Comparison of ENCODE assay signal across 15 cellular contexts in genomic region chr7:151175047-151175792, GRCh38. TPM values are rescaled to one million over a fixed set of nuclear protein-coding genes. Genes with fewer than 3 reads are reported as not detected.
DNase-seq lines count a peak whose midpoint lies in the region; ATAC-seq and TF ChIP-seq lines count a peak whose summit lies in the region.
"Had no signal": no experiment of that assay in that cellular context is flagged by ENCODE, and none has a peak within 500 bp of the region (broad histone marks: within the 10 kb centered on the region; RNA-seq: fewer than 3 reads in every experiment).

No MANE protein-coding gene starts in this region.

- peaks cover 0 to 4% of the 10 kb centered on the region in 2 donors for H3K9me3 ChIP-seq in breast epithelium
- no peaks in the 10 kb centered on the region for H3K9me3 ChIP-seq in lower lobe of right lung
- H3K9me3 ChIP-seq: Caco-2 had no signal

- no TSS peak for BruUV-seq in MCF 10A (replicated peaks; lab: Mats Ljungman, UMichigan)

- no peaks in the 10 kb centered on the region for H3K36me3 ChIP-seq in breast epithelium
- no peaks in the 10 kb centered on the region for H3K36me3 ChIP-seq in lower lobe of right lung
- H3K36me3 ChIP-seq: BLaER1 had no signal

- peaks cover 1 to 37% of the 10 kb centered on the region in 2 donors for H3K27me3 ChIP-seq in breast epithelium
- peaks cover 44% of the 10 kb centered on the region for H3K27me3 ChIP-seq in lower lobe of right lung (ENCODE audit: low read depth)

- intact Hi-C loops in MCF 10A (cut with micrococcal nuclease) (no loop called here), breast epithelium (cut with DNase I; ENCODE audit: low total_unique reads) (loop anchor here (10.0 kb wide), 1 partner anchor 380 kb away; no protein-coding TSS in a partner anchor), sciatic nerve (cut with DNase I) (no loop called here), lower lobe of right lung (cut with DNase I) (no loop called here)
- intact Hi-C loops in activated CD4-positive, alpha-beta T cell treated with anti-CD3 and anti-CD28 coated beads for 36 hours (cut with DNase I, micrococcal nuclease), result no loop called here

- no peaks in the 10 kb centered on the region for H3K4me1 Mint-ChIP-seq in MCF 10A (ENCODE audit: insufficient read depth, unreplicated experiment)
- H3K4me1 Mint-ChIP-seq in activated CD4-positive, alpha-beta T cell treated with anti-CD3 and anti-CD28 coated beads for 36 hours, result peaks cover 3% of the 10 kb centered on the region

- TF ChIP-seq POLR2A in breast epithelium (IDR thresholded peaks at IDR 0.05), result no peak

- POLR2A ChIA-PET in MCF 10A (lab: Yijun Ruan, JAX), result no interaction called here
- POLR2A ChIA-PET in activated CD4-positive, alpha-beta T cell treated with anti-CD3 and anti-CD28 coated beads for 36 hours (lab: Charles Lee), result no interaction called here

- no peak overlapping the region for H3K4me3 ChIP-seq in breast epithelium
- no peak overlapping the region for H3K4me3 ChIP-seq in lower lobe of right lung
- H3K4me3 ChIP-seq: BLaER1 had no signal

- no peak overlapping the region for H3K27ac ChIP-seq in breast epithelium
- no peak overlapping the region for H3K27ac ChIP-seq in lower lobe of right lung
- H3K27ac ChIP-seq: BLaER1, HL-60 had no signal

- no peak for ATAC-seq in sciatic nerve
- no peak for ATAC-seq in activated CD4-positive, alpha-beta T cell treated with anti-CD3 and anti-CD28 coated beads for 36 hours
- ATAC-seq in GM18867 (IDR thresholded peaks at IDR 0.05; ENCODE audit: unreplicated experiment), result no peak
- no peak for ATAC-seq in lower lobe of right lung

- H3K4me3 Mint-ChIP-seq in MCF 10A (ENCODE audit: unreplicated experiment), result no peak overlapping the region
- no peak overlapping the region for H3K4me3 Mint-ChIP-seq in activated CD4-positive, alpha-beta T cell treated with anti-CD3 and anti-CD28 coated beads for 36 hours
- H3K4me3 Mint-ChIP-seq: CD8-positive, alpha-beta memory T cell had no signal

- H3K4me1 ChIP-seq in breast epithelium (no peaks in the 10 kb centered on the region), lower lobe of right lung (no peaks in the 10 kb centered on the region)
- H3K4me1 ChIP-seq: BLaER1, Caco-2 had no signal

- peak overlapping the region; percentile 83 for H3K27ac Mint-ChIP-seq in MCF 10A (ENCODE audit: low read depth, unreplicated experiment)
- no peak overlapping the region for H3K27ac Mint-ChIP-seq in activated CD4-positive, alpha-beta T cell treated with anti-CD3 and anti-CD28 coated beads for 36 hours
- H3K27ac Mint-ChIP-seq: CD8-positive, alpha-beta memory T cell had no signal

- TF ChIP-seq CTCF in MCF 10A (IDR thresholded peaks at IDR 0.05; ENCODE audit: unreplicated experiment) (no peak), breast epithelium (IDR thresholded peaks at IDR 0.05) (no peak), lower lobe of right lung (IDR thresholded peaks at IDR 0.05) (no peak)

- no peaks in the 10 kb centered on the region for H3K9me3 Mint-ChIP-seq in MCF 10A (ENCODE audit: unreplicated experiment)
- H3K9me3 Mint-ChIP-seq in activated CD4-positive, alpha-beta T cell treated with anti-CD3 and anti-CD28 coated beads for 36 hours (ENCODE audit: low read depth), result no peaks in the 10 kb centered on the region
- H3K9me3 Mint-ChIP-seq: CD8-positive, alpha-beta memory T cell had no signal

- peaks cover 74% of the 10 kb centered on the region for H3K27me3 Mint-ChIP-seq in MCF 10A (ENCODE audit: insufficient read depth, unreplicated experiment)
- H3K27me3 Mint-ChIP-seq in activated CD4-positive, alpha-beta T cell treated with anti-CD3 and anti-CD28 coated beads for 36 hours, result peaks cover 32% of the 10 kb centered on the region

- CTCF ChIA-PET in MCF 10A (lab: Yijun Ruan, JAX), result interaction anchor here (0.6 to 1.1 kb wide), 2 partner anchors 11 to 123 kb away, joined by 3 read pairs; no protein-coding TSS in a partner anchor
- CTCF ChIA-PET in activated CD4-positive, alpha-beta T cell treated with anti-CD3 and anti-CD28 coated beads for 36 hours (lab: Charles Lee), result interaction anchor here (0.6 to 2.1 kb wide), 4 partner anchors 9 to 55 kb away, joined by 3 to 6 read pairs (median 4); no protein-coding TSS in a partner anchor

- DNase-seq in MCF 10A (ENCODE audit: unreplicated experiment) (no peak), breast epithelium (ENCODE audit: low spot score in 2 of 2) (no peak), mesenteric fat pad (ENCODE audit: low spot score) (peak; percentile 80), sciatic nerve (ENCODE audit: low spot score) (peak; percentile 50), lower lobe of right lung (no peak)
- DNase-seq in activated CD4-positive, alpha-beta T cell treated with anti-CD3 and anti-CD28 coated beads for 36 hours, result no peak
- DNase-seq: 8988T, AML-193, GF-D8, GOT3 had no signal

- no peaks in the 10 kb centered on the region for H3K36me3 Mint-ChIP-seq in MCF 10A (ENCODE audit: insufficient read depth, unreplicated experiment)
- no peaks in the 10 kb centered on the region for H3K36me3 Mint-ChIP-seq in activated CD4-positive, alpha-beta T cell treated with anti-CD3 and anti-CD28 coated beads for 36 hours (ENCODE audit: low read depth)

RNA-seq across cellular contexts. Expression of gene GBX1, which starts 7.7 kb away (rescaled TPM):
- total RNA-seq in MCF 10A (2022) (not detected in 2 replicates), breast epithelium (not detected), mesenteric fat pad (not detected), sciatic nerve (not detected), lower lobe of right lung (not detected)
- under 1 TPM in 1 of 2 experiments, not detected in 1; 0.16 TPM for total RNA-seq in activated CD4-positive, alpha-beta T cell treated with anti-CD3 and anti-CD28 coated beads for 36 hours
- total RNA-seq: Caco-2; CD8-positive, alpha-beta memory T cell had no signal

RNA-seq across cellular contexts. Expression of gene ASB10, which starts 11.8 kb away (rescaled TPM):
- total RNA-seq in MCF 10A (2022), result not detected in 2 replicates
- not detected for total RNA-seq in breast epithelium
- total RNA-seq in mesenteric fat pad, result not detected
- total RNA-seq in sciatic nerve, result not detected
- not detected for total RNA-seq in activated CD4-positive, alpha-beta T cell treated with anti-CD3 and anti-CD28 coated beads for 36 hours
- not detected for total RNA-seq in lower lobe of right lung
- total RNA-seq: Caco-2; CD8-positive, alpha-beta memory T cell had no signal

RNA-seq across cellular contexts. Expression of gene H2BK1, which starts 35.1 kb away (rescaled TPM):
- not detected in 2 replicates for total RNA-seq in MCF 10A (2022)
- not detected for total RNA-seq in breast epithelium
- not detected for total RNA-seq in mesenteric fat pad
- not detected for total RNA-seq in sciatic nerve
- not detected for total RNA-seq in activated CD4-positive, alpha-beta T cell treated with anti-CD3 and anti-CD28 coated beads for 36 hours
- not detected for total RNA-seq in lower lobe of right lung
- total RNA-seq: Caco-2 had no signal

RNA-seq across cellular contexts. Expression of gene ABCF2, which starts 51.8 kb away (rescaled TPM):
- total RNA-seq in MCF 10A (2022) (47.3 and 72.4 TPM in 2 replicates), breast epithelium (10 to 100 TPM; 35.6 to 58.7 (median 42.2) TPM), mesenteric fat pad (38.1 TPM), sciatic nerve (20.8 TPM), lower lobe of right lung (23.3 TPM)
- 10 to 100 TPM; 48.4 to 49.0 TPM for total RNA-seq in activated CD4-positive, alpha-beta T cell treated with anti-CD3 and anti-CD28 coated beads for 36 hours

RNA-seq across cellular contexts. Expression of gene CHPF2, which starts 57.1 kb away (rescaled TPM):
- total RNA-seq in MCF 10A (2022) (28.2 and 33.8 TPM in 2 replicates), breast epithelium (10 to 100 TPM; 24.5 to 40.6 (median 38.3) TPM), mesenteric fat pad (42.1 TPM), sciatic nerve (23.6 TPM), lower lobe of right lung (34.7 TPM)
- 10 to 100 TPM; 20.7 to 27.3 TPM for total RNA-seq in activated CD4-positive, alpha-beta T cell treated with anti-CD3 and anti-CD28 coated beads for 36 hours

Comparison
In these comparisons a context has a peak if more than half of its experiments do, and no peak if none do; other contexts are left out.
1. DNase-seq: peak in mesenteric fat pad (single experiment) and sciatic nerve (single experiment); none in MCF 10A (single experiment), breast epithelium (0 of 2), activated CD4-positive, alpha-beta T cell treated with anti-CD3 and anti-CD28 coated beads for 36 hours (single experiment) and lower lobe of right lung (single experiment).